In genomic region chr15:64536244-64536836, GRCh38 we compare ENCODE assay signal across 11 cellular contexts.
DNase-seq lines count a peak whose midpoint lies in the region; ATAC-seq and TF ChIP-seq lines count a peak whose summit lies in the region.
"Had no signal": no experiment of that assay in that cellular context is flagged by ENCODE, and none has a peak within 500 bp of the region (broad histone marks: within the 10 kb centered on the region; RNA-seq: fewer than 3 reads in every experiment).

No MANE protein-coding gene starts in this region.

- H3K23ac ChIP-seq in trophoblast cell (ENCODE audit: low read length): no peak overlapping the region

- in situ Hi-C loops in gastrocnemius medialis (cut with MboI; ENCODE audit: low sequenced_read_pairs in 4 of 4): no loop called here

- no peak overlapping the region for H2BK5ac ChIP-seq in trophoblast cell (ENCODE audit: low read depth, low read length, poor library complexity)

- peak overlapping the region; percentile 47 for H4K8ac ChIP-seq in trophoblast cell (ENCODE audit: low read depth, low read length)

- H3K4me3 ChIP-seq in trophoblast cell (ENCODE audit: low read depth, low read length) (no peak overlapping the region), gastrocnemius medialis (no peak overlapping the region), MM.1S (ENCODE audit: low read length) (no peak overlapping the region)

- no peak overlapping the region for H3K14ac ChIP-seq in trophoblast cell (ENCODE audit: low read length)

- H3K27me3 ChIP-seq in trophoblast cell (ENCODE audit: insufficient read depth, low read length): no peaks in the 10 kb centered on the region
- no peaks in the 10 kb centered on the region for H3K27me3 ChIP-seq in gastrocnemius medialis
- H3K27me3 ChIP-seq in MM.1S (replicated peaks; ENCODE audit: insufficient read depth, low read length): no peaks in the 10 kb centered on the region

- no peak overlapping the region for H3K4me2 ChIP-seq in trophoblast cell (ENCODE audit: low read length)
- no peak overlapping the region for H3K4me2 ChIP-seq in MM.1S (ENCODE audit: low read depth, low read length)

- POLR2A ChIA-PET in RWPE1 (lab: Yijun Ruan, JAX; ENCODE audit: low non-redundant PET): no interaction called here

- no peak overlapping the region for H2AK5ac ChIP-seq in trophoblast cell (ENCODE audit: low read length)

- peak overlapping the region; percentile 78 for H3K27ac ChIP-seq in RWPE1
- peak overlapping the region; percentile 12 for H3K27ac ChIP-seq in trophoblast cell (ENCODE audit: low read depth, low read length)
- no peak overlapping the region for H3K27ac ChIP-seq in gastrocnemius medialis
- no peak overlapping the region for H3K27ac ChIP-seq in MM.1S (ENCODE audit: low read length)
- H3K27ac ChIP-seq: parathyroid adenoma had no signal

- H4K91ac ChIP-seq in trophoblast cell (ENCODE audit: low read depth, low read length): no peak overlapping the region

- CTCF ChIA-PET in RWPE1 (lab: Yijun Ruan, JAX): interaction anchor here (0.5 to 0.6 kb wide), 2 partner anchors 22 to 181 kb away, joined by 3 to 4 read pairs; no protein-coding TSS in a partner anchor

- intact Hi-C loops in gastrocnemius medialis (cut with DNase I; ENCODE audit: low total_unique reads): no loop called here

- no peaks in the 10 kb centered on the region for H3K36me3 ChIP-seq in trophoblast cell (ENCODE audit: control insufficient read depth in 1 of 2, insufficient read depth in 2 of 2, low read length in 2 of 2)
- H3K36me3 ChIP-seq in gastrocnemius medialis: no peaks in the 10 kb centered on the region
- no peaks in the 10 kb centered on the region for H3K36me3 ChIP-seq in MM.1S (replicated peaks; ENCODE audit: insufficient read depth, low read length)

- H3K9me2 ChIP-seq in MM.1S (replicated peaks; ENCODE audit: insufficient read depth, low read length): no peaks in the 10 kb centered on the region

- H3K79me1 ChIP-seq in trophoblast cell (ENCODE audit: low read length): no peaks in the 10 kb centered on the region

- no peaks in the 10 kb centered on the region for H3K9me3 ChIP-seq in trophoblast cell (ENCODE audit: insufficient read depth, low read depth, low read length)
- H3K9me3 ChIP-seq in gastrocnemius medialis: no peaks in the 10 kb centered on the region
- no peaks in the 10 kb centered on the region for H3K9me3 ChIP-seq in MM.1S (replicated peaks; ENCODE audit: insufficient read depth, low read length)

- peaks cover 4% of the 10 kb centered on the region for H3K79me2 ChIP-seq in trophoblast cell (ENCODE audit: control insufficient read depth, insufficient read depth, low read length, poor library complexity)
- peaks cover 40% of the 10 kb centered on the region for H3K79me2 ChIP-seq in MM.1S (ENCODE audit: low read length)

- H3K18ac ChIP-seq in trophoblast cell (ENCODE audit: low read length): no peak overlapping the region

- no peak overlapping the region for H2BK120ac ChIP-seq in trophoblast cell (ENCODE audit: insufficient read depth, low read length, poor library complexity)

- no peak overlapping the region for H2AFZ ChIP-seq in trophoblast cell (ENCODE audit: insufficient read depth, low read length, poor library complexity)
- H2AFZ ChIP-seq in MM.1S (ENCODE audit: low read length): no peak overlapping the region
- H2AFZ ChIP-seq: parathyroid adenoma had no signal

- no peak overlapping the region for H2BK12ac ChIP-seq in trophoblast cell (ENCODE audit: low read length)

- no peak for TF ChIP-seq POLR2A in gastrocnemius medialis (IDR thresholded peaks at IDR 0.05)

- H3K4me1 ChIP-seq in trophoblast cell (ENCODE audit: control insufficient read depth in 1 of 2, insufficient read depth in 2 of 2, low read length in 2 of 2) (peaks cover 6 to 8% of the 10 kb centered on the region in 2 experiments), gastrocnemius medialis (peaks cover 0 to 5% of the 10 kb centered on the region in 2 donors), MM.1S (ENCODE audit: low read length) (peaks cover 6% of the 10 kb centered on the region; the same call in 1 of the 2 replicates)
- H3K4me1 ChIP-seq: parathyroid adenoma had no signal

- H4K12ac ChIP-seq in trophoblast cell (ENCODE audit: low read depth, low read length): peak overlapping the region; percentile 62

- no peak overlapping the region for H3K4ac ChIP-seq in trophoblast cell (ENCODE audit: low read depth, low read length)

- no peaks in the 10 kb centered on the region for H4K20me1 ChIP-seq in MM.1S (ENCODE audit: insufficient read depth, low read length)

- ATAC-seq in HG02759 (IDR thresholded peaks at IDR 0.05; ENCODE audit: unreplicated experiment) (no peak), gastrocnemius medialis (no peak), HG03108 (IDR thresholded peaks at IDR 0.05; ENCODE audit: unreplicated experiment) (no peak)

- H3K9ac ChIP-seq in trophoblast cell (ENCODE audit: low read length) (no peak overlapping the region), MM.1S (ENCODE audit: low read length) (no peak overlapping the region)
- H3K9ac ChIP-seq: parathyroid adenoma had no signal

- H3F3A ChIP-seq in MM.1S (ENCODE audit: insufficient read depth, low read length): no peaks in the 10 kb centered on the region

- no CpG with 5 or more reads among the region's 6 CpGs for WGBS in trophoblast cell (ENCODE audit: extremely low coverage, insufficient coverage, insufficient read length)

- no peak for TF ChIP-seq CTCF in RWPE1 (conservative IDR thresholded peaks at IDR 0.05; ENCODE audit: low read depth)
- TF ChIP-seq CTCF in gastrocnemius medialis (IDR thresholded peaks at IDR 0.05 in 4 of 5, conservative IDR thresholded peaks at IDR 0.05 in 1 of 5): no peak
- no peak for TF ChIP-seq CTCF in MM.1S (IDR thresholded peaks at IDR 0.05; ENCODE audit: low read length)

- DNase-seq in GM03348 (ENCODE audit: low spot score) (peak; percentile 69), RWPE1 (ENCODE audit: low spot score) (peak; percentile 92), dermis blood vessel endothelial cell (peak; percentile 90), trophoblast cell (peak in 1 of 2 donors; percentile 58), gastrocnemius medialis (no peak), MM.1S (no peak)
- DNase-seq: anterior cingulate cortex, NCI-H187 treated with DMSO at 0.1 percent for 48 hours had no signal

Comparison
In these comparisons a context has a peak if more than half of its experiments do, and no peak if none do; other contexts are left out.
1. DNase-seq: peak in GM03348 (single experiment), RWPE1 (single experiment) and dermis blood vessel endothelial cell (single experiment); none in gastrocnemius medialis (0 of 2) and MM.1S (single experiment).
2. H3K27ac ChIP-seq: peak in RWPE1 (single experiment) and trophoblast cell (single experiment); none in gastrocnemius medialis (0 of 4) and MM.1S (single experiment).